ENCODE assay signal across 10 cellular contexts in genomic region chr1:26283226-26283853, GRCh38. TPM values are rescaled to one million over a fixed set of nuclear protein-coding genes. Genes with fewer than 3 reads are reported as not detected.
DNase-seq lines count a peak whose midpoint lies in the region; ATAC-seq and TF ChIP-seq lines count a peak whose summit lies in the region.
"Had no signal": no experiment of that assay in that cellular context is flagged by ENCODE, and none has a peak within 500 bp of the region (broad histone marks: within the 10 kb centered on the region; RNA-seq: fewer than 3 reads in every experiment).

No MANE protein-coding gene starts in this region.

- no peak overlapping the region for H2AK5ac ChIP-seq in neuronal stem cell (ENCODE audit: low read depth, low read length)

- H2BK5ac ChIP-seq in neuronal stem cell (ENCODE audit: low read length) = peak overlapping the region; percentile 68

- H3K79me1 ChIP-seq in neuronal stem cell (ENCODE audit: low read depth, low read length) = peaks cover 8% of the 10 kb centered on the region

- H2BK12ac ChIP-seq in neuronal stem cell (ENCODE audit: low read length) = no peak overlapping the region

- no peak overlapping the region for H2BK120ac ChIP-seq in neuronal stem cell (ENCODE audit: low read depth, low read length)

- H3K4me3 ChIP-seq in BLaER1 treated with 17β-estradiol and CSF1 and Interleukin-3, amounts not matched to agents 10 nM and 100 nM = peak overlapping the region in 8 of 10 experiments; percentile 15 to 96 (median 86); a peak in 12 of 20 replicates
- H3K4me3 ChIP-seq in Loucy (ENCODE audit: low read length, poor library complexity, severe bottlenecking) (no peak overlapping the region), breast epithelium (no peak overlapping the region), neuronal stem cell (ENCODE audit: low read length in 2 of 2) (no peak overlapping the region)

- peak overlapping the region; percentile 90 to 99 (median 95) for H3K27ac ChIP-seq in BLaER1 treated with 17β-estradiol and CSF1 and Interleukin-3, amounts not matched to agents 10 nM and 100 nM
- H3K27ac ChIP-seq in breast epithelium (peak overlapping the region; percentile 36 to 82), neuronal stem cell (replicated peaks; ENCODE audit: low read length) (no peak overlapping the region)

- intact Hi-C loops in breast epithelium (cut with DNase I; ENCODE audit: low total_unique reads) = no loop called here

- no peak overlapping the region for H3K14ac ChIP-seq in neuronal stem cell (ENCODE audit: low read length)

- H2AFZ ChIP-seq in Loucy (ENCODE audit: low read length) (no peak overlapping the region), neuronal stem cell (ENCODE audit: low read length) (no peak overlapping the region)

- TF ChIP-seq POLR2A in breast epithelium (IDR thresholded peaks at IDR 0.05) = no peak

- no peak overlapping the region for H3K18ac ChIP-seq in neuronal stem cell (ENCODE audit: low read length)

- peak overlapping the region; percentile 94 to 100 (median 98) for H3K4me2 ChIP-seq in BLaER1 treated with 17β-estradiol and CSF1 and Interleukin-3, amounts not matched to agents 10 nM and 100 nM
- peak overlapping the region; percentile 88 for H3K4me2 ChIP-seq in Loucy (ENCODE audit: low read depth, low read length, poor library complexity, severe bottlenecking)
- H3K4me2 ChIP-seq in neuronal stem cell (ENCODE audit: insufficient read depth, low read length, poor library complexity, severe bottlenecking) = no peak overlapping the region

- H4K20me1 ChIP-seq in BLaER1 treated with 17β-estradiol and CSF1 and Interleukin-3, amounts not matched to agents 10 nM and 100 nM = peaks cover 6 to 48% (median 30%) of the 10 kb centered on the region in 11 experiments; a peak in 17 of 22 replicates
- peaks cover 9% of the 10 kb centered on the region for H4K20me1 ChIP-seq in Loucy (ENCODE audit: insufficient read depth, low read length, poor library complexity, severe bottlenecking)

- no peaks in the 10 kb centered on the region for H3K27me3 ChIP-seq in BLaER1 treated with 17β-estradiol and CSF1 and Interleukin-3, amounts not matched to agents 10 nM and 100 nM
- no peaks in the 10 kb centered on the region for H3K27me3 ChIP-seq in Loucy (ENCODE audit: insufficient read depth, low read length, poor library complexity, severe bottlenecking)
- H3K27me3 ChIP-seq in breast epithelium = no peaks in the 10 kb centered on the region
- no peaks in the 10 kb centered on the region for H3K27me3 ChIP-seq in neuronal stem cell (ENCODE audit: control insufficient read depth in 3 of 3, insufficient read depth in 3 of 3, low read depth in 1 of 3, low read length in 3 of 3)

- no peak overlapping the region for H4K91ac ChIP-seq in neuronal stem cell (ENCODE audit: low read depth, low read length, poor library complexity)

- H3K4ac ChIP-seq in neuronal stem cell (ENCODE audit: low read length) = no peak overlapping the region

- no CpG with 5 or more reads among the region's 5 CpGs for WGBS in neuronal stem cell (ENCODE audit: extremely low coverage in 2 of 2, insufficient read length in 2 of 2, insufficient replicate concordance in 1 of 2), 2 donors

- no peak for TF ChIP-seq CTCF in Loucy (conservative IDR thresholded peaks at IDR 0.05; ENCODE audit: low read length)
- no peak for TF ChIP-seq CTCF in breast epithelium (IDR thresholded peaks at IDR 0.05)

- DNase-seq in breast epithelium (ENCODE audit: low spot score in 2 of 2) (no peak), neuronal stem cell (ENCODE audit: low spot score) (no peak), NCI-H748 treated with DMSO at 0.1 percent for 48 hours (lab: John Stamatoyannopoulos, UW) (no peak)
- DNase-seq: NCI-H2029 treated with DMSO at 0.1 percent for 48 hours had no signal

- H2BK15ac ChIP-seq in neuronal stem cell (ENCODE audit: low read length) = peak overlapping the region; percentile 19

- ATAC-seq in HG03354 (IDR thresholded peaks at IDR 0.05; ENCODE audit: poor library complexity, severe bottlenecking, unreplicated experiment) (no peak), GM21381 (IDR thresholded peaks at IDR 0.05; ENCODE audit: unreplicated experiment) (no peak), HG03439 (IDR thresholded peaks at IDR 0.05; ENCODE audit: unreplicated experiment) (no peak)

- H3K9ac ChIP-seq in BLaER1 treated with 17β-estradiol and CSF1 and Interleukin-3, amounts not matched to agents 10 nM and 100 nM = peak overlapping the region; percentile 89 to 99 (median 97); a peak in 21 of 22 replicates
- H3K9ac ChIP-seq in Loucy (ENCODE audit: low read depth, low read length, poor library complexity, severe bottlenecking) = peak overlapping the region; percentile 44
- H3K9ac ChIP-seq in neuronal stem cell (ENCODE audit: low read depth, low read length, poor library complexity) = no peak overlapping the region

- no peak overlapping the region for H3K23ac ChIP-seq in neuronal stem cell (ENCODE audit: low read depth, low read length, poor library complexity)

- no peak overlapping the region for H4K8ac ChIP-seq in neuronal stem cell (ENCODE audit: low read depth, low read length)

- no peaks in the 10 kb centered on the region for H3K9me3 ChIP-seq in BLaER1 treated with 17β-estradiol and CSF1 and Interleukin-3, amounts not matched to agents 10 nM and 100 nM (replicated peaks in 1 of 11)
- H3K9me3 ChIP-seq in Loucy (ENCODE audit: insufficient read depth, low read depth, low read length) (no peaks in the 10 kb centered on the region), breast epithelium (no peaks in the 10 kb centered on the region), neuronal stem cell (replicated peaks in 1 of 2; ENCODE audit: control insufficient read depth in 2 of 2, insufficient read depth in 1 of 2, low read depth in 1 of 2, low read length in 2 of 2) (no peaks in the 10 kb centered on the region)

- H3K4me1 ChIP-seq in BLaER1 treated with 17β-estradiol and CSF1 and Interleukin-3, amounts not matched to agents 10 nM and 100 nM = peaks cover 85 to 93% (median 89%) of the 10 kb centered on the region in 10 experiments
- H3K4me1 ChIP-seq in Loucy (ENCODE audit: insufficient read depth, low read length, poor library complexity, severe bottlenecking) (peaks cover 79% of the 10 kb centered on the region), breast epithelium (peaks cover 6 to 12% of the 10 kb centered on the region in 2 donors), neuronal stem cell (ENCODE audit: control insufficient read depth in 2 of 2, insufficient read depth in 1 of 2, low read depth in 1 of 2, low read length in 2 of 2) (peaks cover 33 to 47% of the 10 kb centered on the region in 2 donors)

- H3K79me2 ChIP-seq in Loucy (ENCODE audit: insufficient read depth, low read length) = peaks cover 53% of the 10 kb centered on the region

- no peaks in the 10 kb centered on the region for H3K9me2 ChIP-seq in Loucy (replicated peaks; ENCODE audit: low read depth, low read length)

- peaks cover 14% of the 10 kb centered on the region for H3F3A ChIP-seq in Loucy (ENCODE audit: low read depth)

- peaks cover 22 to 49% (median 37%) of the 10 kb centered on the region in 11 experiments; a peak in 21 of 22 replicates for H3K36me3 ChIP-seq in BLaER1 treated with 17β-estradiol and CSF1 and Interleukin-3, amounts not matched to agents 10 nM and 100 nM
- H3K36me3 ChIP-seq in Loucy (ENCODE audit: insufficient read depth, low read length) (peaks cover 5% of the 10 kb centered on the region; the same call in 1 of the 2 replicates), breast epithelium (no peaks in the 10 kb centered on the region), neuronal stem cell (replicated peaks in 1 of 2; ENCODE audit: control insufficient read depth in 2 of 2, insufficient read depth in 2 of 2, low read length in 2 of 2) (peaks cover 8 to 27% of the 10 kb centered on the region in 2 donors)

RNA-seq across cellular contexts. Expression of gene SH3BGRL3, which starts 3.5 kb away (rescaled TPM):
- 10 to 100 TPM; 27.5 to 55.7 (median 50.1) TPM for total RNA-seq in breast epithelium
- polyA plus RNA-seq in neuronal stem cell (2013, experiment 1 of 2) = 112 TPM
- 106 TPM for polyA plus RNA-seq in neuronal stem cell (2013, experiment 2 of 2)

RNA-seq across cellular contexts. Expression of gene UBXN11, which starts 23.1 kb away (rescaled TPM):
- 10 to 100 TPM; 15.0 to 25.5 (median 24.9) TPM for total RNA-seq in breast epithelium
- 14.9 TPM for polyA plus RNA-seq in neuronal stem cell (2013, experiment 1 of 2)
- polyA plus RNA-seq in neuronal stem cell (2013, experiment 2 of 2) = 13.6 TPM

RNA-seq across cellular contexts. Expression of gene CD52, which starts 34.4 kb away (rescaled TPM):
- total RNA-seq in breast epithelium = 10 to 100 TPM in 2 of 3 donors, 1 to 10 TPM in 1; 8.3 to 12.8 (median 12.3) TPM
- polyA plus RNA-seq in neuronal stem cell (2013, experiment 1 of 2) = 2.2 TPM
- 1.7 TPM for polyA plus RNA-seq in neuronal stem cell (2013, experiment 2 of 2)
- total RNA-seq: endothelial cell of umbilical vein had no signal
- polyA plus RNA-seq: endothelial cell of umbilical vein had no signal

RNA-seq across cellular contexts. Expression of gene CEP85, which starts 49.3 kb away (rescaled TPM):
- total RNA-seq in breast epithelium = 10 to 100 TPM in 1 of 3 donors, 1 to 10 TPM in 2; 4.8 to 11.7 (median 7.5) TPM
- polyA plus RNA-seq in neuronal stem cell (2013, experiment 1 of 2) = 26.9 TPM
- 26.9 TPM for polyA plus RNA-seq in neuronal stem cell (2013, experiment 2 of 2)

Comparison
In these comparisons a context has a peak if more than half of its experiments do, and no peak if none do; other contexts are left out.
1. H3K4me3 ChIP-seq: peak in BLaER1 treated with 17β-estradiol and CSF1 and Interleukin-3, amounts not matched to agents 10 nM and 100 nM (8 of 10); none in Loucy (single experiment), breast epithelium (0 of 3) and neuronal stem cell (0 of 2).